ENCODE assay signal across 1 cellular context in the genomic region with DNA sequence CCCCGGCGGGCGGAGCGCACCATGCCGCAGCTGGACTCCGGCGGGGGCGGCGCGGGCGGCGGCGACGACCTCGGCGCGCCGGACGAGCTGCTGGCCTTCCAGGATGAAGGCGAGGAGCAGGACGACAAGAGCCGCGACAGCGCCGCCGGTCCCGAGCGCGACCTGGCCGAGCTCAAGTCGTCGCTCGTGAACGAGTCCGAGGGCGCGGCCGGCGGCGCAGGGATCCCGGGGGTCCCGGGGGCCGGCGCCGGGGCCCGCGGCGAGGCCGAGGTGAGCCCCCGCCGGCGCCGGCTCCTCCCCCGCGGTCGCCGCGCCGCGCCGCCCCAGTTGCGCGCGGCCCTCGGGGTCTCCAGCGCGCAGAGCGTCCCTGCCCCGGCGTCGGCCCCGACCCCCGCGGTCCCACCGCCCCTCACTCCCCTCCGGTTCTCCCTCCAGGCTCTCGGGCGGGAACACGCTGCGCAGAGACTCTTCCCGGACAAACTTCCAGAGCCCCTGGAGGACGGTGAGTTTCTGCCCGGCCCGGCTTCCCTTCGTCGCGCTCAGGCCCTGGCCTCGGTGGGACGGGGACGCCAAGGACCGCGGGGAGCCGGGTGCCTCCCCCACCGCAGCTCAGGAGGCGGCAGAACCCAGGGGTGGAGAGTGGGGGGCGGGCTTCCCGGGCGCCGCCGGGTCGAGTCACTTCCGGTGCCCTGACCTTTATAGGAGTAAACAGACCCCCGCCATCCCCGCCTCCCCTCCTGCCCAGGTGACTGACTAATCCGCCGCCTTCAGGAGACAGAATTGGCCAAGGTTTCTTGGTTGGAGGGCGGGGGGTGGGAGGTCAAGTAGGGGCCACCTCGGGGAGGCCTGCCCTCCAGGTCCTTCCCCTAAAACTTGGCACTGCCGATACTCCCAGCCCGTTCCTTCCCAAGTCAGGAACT.
TF ChIP-seq lines count a peak whose summit lies in the region.

No MANE protein-coding gene starts in this region.

TF ChIP-seq in WTC11, 78 proteins besides CTCF, POLR2A, EP300 and RAD21 (continued from another document):
- TF ChIP-seq FOXP1 (CRISPR knock-in tag; IDR thresholded peaks at IDR 0.05; ENCODE audit: borderline replicate concordance) (no peak), GRHL2 (CRISPR knock-in tag; IDR thresholded peaks at IDR 0.05; ENCODE audit: insufficient replicate concordance, severe bottlenecking) (no peak), EMX1 (CRISPR knock-in tag; IDR thresholded peaks at IDR 0.05) (no peak), GTF2I (CRISPR knock-in tag; conservative IDR thresholded peaks at IDR 0.05) (no peak), ZBTB21 (CRISPR knock-in tag; IDR thresholded peaks at IDR 0.05; ENCODE audit: borderline replicate concordance) (0 out of 2 replicates have a peak, but pooled peaks have one; percentile 32), FOXK1 (CRISPR knock-in tag; IDR thresholded peaks at IDR 0.05) (peak; percentile 85), ELF4 (CRISPR knock-in tag; IDR thresholded peaks at IDR 0.05; ENCODE audit: low read depth) (no peak), RORB (CRISPR knock-in tag; IDR thresholded peaks at IDR 0.05) (no peak)
- TF ChIP-seq, protein P1, sequence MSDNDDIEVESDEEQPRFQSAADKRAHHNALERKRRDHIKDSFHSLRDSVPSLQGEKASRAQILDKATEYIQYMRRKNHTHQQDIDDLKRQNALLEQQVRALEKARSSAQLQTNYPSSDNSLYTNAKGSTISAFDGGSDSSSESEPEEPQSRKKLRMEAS (CRISPR knock-in tag; IDR thresholded peaks at IDR 0.05) = no peak
- TF ChIP-seq, protein P2, sequence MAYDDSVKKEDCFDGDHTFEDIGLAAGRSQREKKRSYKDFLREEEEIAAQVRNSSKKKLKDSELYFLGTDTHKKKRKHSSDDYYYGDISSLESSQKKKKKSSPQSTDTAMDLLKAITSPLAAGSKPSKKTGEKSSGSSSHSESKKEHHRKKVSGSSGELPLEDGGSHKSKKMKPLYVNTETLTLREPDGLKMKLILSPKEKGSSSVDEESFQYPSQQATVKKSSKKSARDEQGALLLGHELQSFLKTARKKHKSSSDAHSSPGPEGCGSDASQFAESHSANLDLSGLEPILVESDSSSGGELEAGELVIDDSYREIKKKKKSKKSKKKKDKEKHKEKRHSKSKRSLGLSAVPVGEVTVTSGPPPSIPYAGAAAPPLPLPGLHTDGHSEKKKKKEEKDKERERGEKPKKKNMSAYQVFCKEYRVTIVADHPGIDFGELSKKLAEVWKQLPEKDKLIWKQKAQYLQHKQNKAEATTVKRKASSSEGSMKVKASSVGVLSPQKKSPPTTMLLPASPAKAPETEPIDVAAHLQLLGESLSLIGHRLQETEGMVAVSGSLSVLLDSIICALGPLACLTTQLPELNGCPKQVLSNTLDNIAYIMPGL (CRISPR knock-in tag; IDR thresholded peaks at IDR 0.05) = peak; percentile 60; the same call in 1 of the 2 replicates
- TF ChIP-seq, protein P3, sequence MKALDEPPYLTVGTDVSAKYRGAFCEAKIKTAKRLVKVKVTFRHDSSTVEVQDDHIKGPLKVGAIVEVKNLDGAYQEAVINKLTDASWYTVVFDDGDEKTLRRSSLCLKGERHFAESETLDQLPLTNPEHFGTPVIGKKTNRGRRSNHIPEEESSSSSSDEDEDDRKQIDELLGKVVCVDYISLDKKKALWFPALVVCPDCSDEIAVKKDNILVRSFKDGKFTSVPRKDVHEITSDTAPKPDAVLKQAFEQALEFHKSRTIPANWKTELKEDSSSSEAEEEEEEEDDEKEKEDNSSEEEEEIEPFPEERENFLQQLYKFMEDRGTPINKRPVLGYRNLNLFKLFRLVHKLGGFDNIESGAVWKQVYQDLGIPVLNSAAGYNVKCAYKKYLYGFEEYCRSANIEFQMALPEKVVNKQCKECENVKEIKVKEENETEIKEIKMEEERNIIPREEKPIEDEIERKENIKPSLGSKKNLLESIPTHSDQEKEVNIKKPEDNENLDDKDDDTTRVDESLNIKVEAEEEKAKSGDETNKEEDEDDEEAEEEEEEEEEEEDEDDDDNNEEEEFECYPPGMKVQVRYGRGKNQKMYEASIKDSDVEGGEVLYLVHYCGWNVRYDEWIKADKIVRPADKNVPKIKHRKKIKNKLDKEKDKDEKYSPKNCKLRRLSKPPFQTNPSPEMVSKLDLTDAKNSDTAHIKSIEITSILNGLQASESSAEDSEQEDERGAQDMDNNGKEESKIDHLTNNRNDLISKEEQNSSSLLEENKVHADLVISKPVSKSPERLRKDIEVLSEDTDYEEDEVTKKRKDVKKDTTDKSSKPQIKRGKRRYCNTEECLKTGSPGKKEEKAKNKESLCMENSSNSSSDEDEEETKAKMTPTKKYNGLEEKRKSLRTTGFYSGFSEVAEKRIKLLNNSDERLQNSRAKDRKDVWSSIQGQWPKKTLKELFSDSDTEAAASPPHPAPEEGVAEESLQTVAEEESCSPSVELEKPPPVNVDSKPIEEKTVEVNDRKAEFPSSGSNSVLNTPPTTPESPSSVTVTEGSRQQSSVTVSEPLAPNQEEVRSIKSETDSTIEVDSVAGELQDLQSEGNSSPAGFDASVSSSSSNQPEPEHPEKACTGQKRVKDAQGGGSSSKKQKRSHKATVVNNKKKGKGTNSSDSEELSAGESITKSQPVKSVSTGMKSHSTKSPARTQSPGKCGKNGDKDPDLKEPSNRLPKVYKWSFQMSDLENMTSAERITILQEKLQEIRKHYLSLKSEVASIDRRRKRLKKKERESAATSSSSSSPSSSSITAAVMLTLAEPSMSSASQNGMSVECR (CRISPR knock-in tag; IDR thresholded peaks at IDR 0.05; ENCODE audit: borderline replicate concordance) = no peak
